36 cellular contexts compared by ENCODE assay signal in genomic region chr2:116696903-116697302, GRCh38.
"Had no signal": no experiment of that assay in that cellular context is flagged by ENCODE, and none has a peak within 500 bp of the region (broad histone marks: within the 10 kb centered on the region; RNA-seq: fewer than 3 reads in every experiment).

No MANE protein-coding gene starts in this region.

- DNase-seq: activated B cell treated with CpG ODN at 0.5 μM for 24 hours; activated CD4-positive, alpha-beta memory T cell treated with anti-CD3 and anti-CD28 coated beads for 36 hours; activated CD4-positive, alpha-beta T cell treated with anti-CD3 and anti-CD28 coated beads for 4 hours; activated CD4-positive, alpha-beta T cell treated with anti-CD3 and anti-CD28 coated beads, Interleukin-2, amount 10 ng/mL, durations not matched to agents 24 days and 14 days; activated CD4-positive, alpha-beta T cell treated with anti-CD3 and anti-CD28 coated beads, Interleukin-2, amount 50 U/mL, for 1 hour; activated CD4-positive, alpha-beta T cell treated with anti-CD3 and anti-CD28 coated beads, Interleukin-2, amount 50 U/mL, for 4 hours; activated CD4-positive, CD25-positive, alpha-beta regulatory T cell treated with anti-CD3 and anti-CD28 coated beads, Interleukin-2, amount 50 U/mL, for 72 hours; activated CD8-positive, alpha-beta memory T cell treated with anti-CD3 and anti-CD28 coated beads, Interleukin-2, amount 50 U/mL, for 4 hours; activated CD8-positive, alpha-beta T cell treated with anti-CD3 and anti-CD28 coated beads for 36 hours; activated gamma-delta T cell; activated naive CD4-positive, alpha-beta T cell treated with anti-CD3 and anti-CD28 coated beads, Interleukin-2, amount 10 ng/mL, durations not matched to agents 7 days and 5 days; activated naive CD4-positive, alpha-beta T cell treated with Interleukin-2 at 50 U/mL for 16 hours; activated naive CD8-positive, alpha-beta T cell treated with anti-CD3 and anti-CD28 coated beads, Interleukin-2, amount 10 ng/mL, durations not matched to agents 7 days and 5 days; activated naive CD8-positive, alpha-beta T cell treated with anti-CD3 and anti-CD28 coated beads, Interleukin-2, amount 50 U/mL, for 24 hours; activated T-cell treated with anti-CD3 and anti-CD28 coated beads for 4 hours; activated T-cell treated with anti-CD3 and anti-CD28 coated beads, Interleukin-2, amount 50 U/mL, for 1 hour; activated T-cell treated with anti-CD3 and anti-CD28 coated beads, Interleukin-2, amount 50 U/mL, for 4 hours; activated T-cell treated with anti-CD3 and anti-CD28 coated beads, Interleukin-2, amount 50 U/mL, for 72 hours; amygdala; anterior cingulate cortex; body of pancreas; brain microvascular endothelial cell; central memory CD4-positive, alpha-beta T cell; T-helper 1 cell; T-helper 2 cell; T-helper 9 cell had no signal

- H3K4me3 Mint-ChIP-seq: activated B cell treated with CpG ODN at 0.5 μM for 24 hours; activated CD4-positive, alpha-beta memory T cell treated with anti-CD3 and anti-CD28 coated beads for 36 hours; activated CD4-positive, alpha-beta T cell treated with anti-CD3 and anti-CD28 coated beads, Interleukin-2, amount 10 ng/mL, durations not matched to agents 24 days and 14 days; activated CD8-positive, alpha-beta T cell treated with anti-CD3 and anti-CD28 coated beads for 36 hours; activated naive CD4-positive, alpha-beta T cell treated with anti-CD3 and anti-CD28 coated beads, Interleukin-2, amount 10 ng/mL, durations not matched to agents 7 days and 5 days; activated naive CD4-positive, alpha-beta T cell treated with anti-CD3 and anti-CD28 coated beads, Interleukin-2, amount 50 U/mL, for 24 hours; activated naive CD8-positive, alpha-beta T cell; activated naive CD8-positive, alpha-beta T cell treated with anti-CD3 and anti-CD28 coated beads, Interleukin-2, amount 10 ng/mL, durations not matched to agents 7 days and 5 days; activated naive CD8-positive, alpha-beta T cell treated with anti-CD3 and anti-CD28 coated beads, Interleukin-2, amount 50 U/mL, for 24 hours; activated T-cell treated with anti-CD3 and anti-CD28 coated beads, Interleukin-2, amount 50 U/mL, for 4 hours; activated T-cell treated with anti-CD3 and anti-CD28 coated beads, Interleukin-2, amount 50 U/mL, for 72 hours; activated T-helper 1 cell treated with anti-CD3 and anti-CD28 coated beads, Interleukin-12 subunit alpha, Interleukin-12 subunit beta, Interleukin-2, Interleukin-4 antibody, amounts not matched to agents 30 ng/mL and 10 ng/mL and 1 ng/mL, durations not matched to agents 14 hours and 24 hours and 36 hours; activated T-helper 17 cell treated with anti-CD3 and anti-CD28 coated beads, Interleukin-2, amount 50 U/mL, for 72 hours; T-helper 1 cell treated with Interleukin-12 subunit alpha and Interleukin-12 subunit beta and Interleukin-4 antibody, amounts not matched to agents 30 μg/mL and 1 μg/mL, for 36 hours; T-helper 2 cell treated with Interferon-gamma antibody and Interleukin-4, amounts not matched to agents 5 μg/mL and 100 μg/mL, for 36 hours had no signal

- H3K27me3 Mint-ChIP-seq: activated B cell treated with CpG ODN at 0.5 μM for 24 hours; activated CD4-positive, alpha-beta memory T cell treated with anti-CD3 and anti-CD28 coated beads for 36 hours; activated CD4-positive, alpha-beta T cell treated with anti-CD3 and anti-CD28 coated beads, Interleukin-2, amount 10 ng/mL, durations not matched to agents 24 days and 14 days; activated CD8-positive, alpha-beta T cell treated with anti-CD3 and anti-CD28 coated beads for 36 hours; activated naive CD4-positive, alpha-beta T cell treated with anti-CD3 and anti-CD28 coated beads, Interleukin-2, amount 10 ng/mL, durations not matched to agents 7 days and 5 days; activated naive CD4-positive, alpha-beta T cell treated with anti-CD3 and anti-CD28 coated beads, Interleukin-2, amount 50 U/mL, for 24 hours; activated naive CD8-positive, alpha-beta T cell; activated naive CD8-positive, alpha-beta T cell treated with anti-CD3 and anti-CD28 coated beads, Interleukin-2, amount 10 ng/mL, durations not matched to agents 7 days and 5 days; activated naive CD8-positive, alpha-beta T cell treated with anti-CD3 and anti-CD28 coated beads, Interleukin-2, amount 50 U/mL, for 24 hours; activated T-helper 17 cell treated with anti-CD3 and anti-CD28 coated beads, Interleukin-2, amount 50 U/mL, for 72 hours had no signal

- H3K27ac ChIP-seq: ascending aorta, body of pancreas, brain microvascular endothelial cell, breast epithelium, VCaP had no signal

- FAIRE-seq: TTC549 had no signal

- ATAC-seq: activated CD8-positive, alpha-beta T cell treated with anti-CD3 and anti-CD28 coated beads for 36 hours; activated naive CD8-positive, alpha-beta T cell treated with anti-CD3 and anti-CD28 coated beads, Interleukin-2, amount 50 U/mL, for 24 hours; activated T-cell treated with anti-CD3 and anti-CD28 coated beads, Interleukin-2, amount 50 U/mL, for 4 hours; activated T-cell treated with anti-CD3 and anti-CD28 coated beads, Interleukin-2, amount 50 U/mL, for 72 hours; activated T-helper 17 cell treated with anti-CD3 and anti-CD28 coated beads, Interleukin-2, amount 50 U/mL, for 72 hours; body of pancreas had no signal

- H3K4me1 Mint-ChIP-seq: activated B cell treated with CpG ODN at 0.5 μM for 24 hours; activated CD4-positive, alpha-beta T cell treated with anti-CD3 and anti-CD28 coated beads, Interleukin-2, amount 10 ng/mL, durations not matched to agents 24 days and 14 days; activated naive CD4-positive, alpha-beta T cell treated with anti-CD3 and anti-CD28 coated beads, Interleukin-2, amount 10 ng/mL, durations not matched to agents 7 days and 5 days; activated naive CD4-positive, alpha-beta T cell treated with anti-CD3 and anti-CD28 coated beads, Interleukin-2, amount 50 U/mL, for 24 hours; activated naive CD8-positive, alpha-beta T cell treated with anti-CD3 and anti-CD28 coated beads, Interleukin-2, amount 10 ng/mL, durations not matched to agents 7 days and 5 days; activated naive CD8-positive, alpha-beta T cell treated with anti-CD3 and anti-CD28 coated beads, Interleukin-2, amount 50 U/mL, for 24 hours; activated T-helper 17 cell treated with anti-CD3 and anti-CD28 coated beads, Interleukin-2, amount 50 U/mL, for 72 hours had no signal

- H3K36me3 Mint-ChIP-seq: activated CD4-positive, alpha-beta memory T cell treated with anti-CD3 and anti-CD28 coated beads for 36 hours; activated naive CD4-positive, alpha-beta T cell treated with anti-CD3 and anti-CD28 coated beads, Interleukin-2, amount 10 ng/mL, durations not matched to agents 7 days and 5 days; activated naive CD4-positive, alpha-beta T cell treated with anti-CD3 and anti-CD28 coated beads, Interleukin-2, amount 50 U/mL, for 24 hours; activated naive CD8-positive, alpha-beta T cell; activated naive CD8-positive, alpha-beta T cell treated with anti-CD3 and anti-CD28 coated beads, Interleukin-2, amount 10 ng/mL, durations not matched to agents 7 days and 5 days had no signal

- H3K27ac Mint-ChIP-seq: activated B cell treated with CpG ODN at 0.5 μM for 24 hours; activated CD4-positive, alpha-beta memory T cell treated with anti-CD3 and anti-CD28 coated beads for 36 hours; activated CD4-positive, alpha-beta T cell treated with anti-CD3 and anti-CD28 coated beads, Interleukin-2, amount 10 ng/mL, durations not matched to agents 24 days and 14 days; activated CD8-positive, alpha-beta T cell treated with anti-CD3 and anti-CD28 coated beads for 36 hours; activated naive CD4-positive, alpha-beta T cell treated with anti-CD3 and anti-CD28 coated beads, Interleukin-2, amount 10 ng/mL, durations not matched to agents 7 days and 5 days; activated naive CD4-positive, alpha-beta T cell treated with anti-CD3 and anti-CD28 coated beads, Interleukin-2, amount 50 U/mL, for 24 hours; activated naive CD8-positive, alpha-beta T cell; activated naive CD8-positive, alpha-beta T cell treated with anti-CD3 and anti-CD28 coated beads, Interleukin-2, amount 10 ng/mL, durations not matched to agents 7 days and 5 days; activated naive CD8-positive, alpha-beta T cell treated with anti-CD3 and anti-CD28 coated beads, Interleukin-2, amount 50 U/mL, for 24 hours; activated T-cell treated with anti-CD3 and anti-CD28 coated beads, Interleukin-2, amount 50 U/mL, for 72 hours; activated T-helper 1 cell treated with anti-CD3 and anti-CD28 coated beads, Interleukin-12 subunit alpha, Interleukin-12 subunit beta, Interleukin-2, Interleukin-4 antibody, amounts not matched to agents 30 ng/mL and 10 ng/mL and 1 ng/mL, durations not matched to agents 14 hours and 24 hours and 36 hours; activated T-helper 17 cell treated with anti-CD3 and anti-CD28 coated beads, Interleukin-2, amount 50 U/mL, for 72 hours; T-helper 1 cell treated with Interleukin-12 subunit alpha and Interleukin-12 subunit beta and Interleukin-4 antibody, amounts not matched to agents 30 μg/mL and 1 μg/mL, for 36 hours; T-helper 2 cell treated with Interferon-gamma antibody and Interleukin-4, amounts not matched to agents 5 μg/mL and 100 μg/mL, for 36 hours had no signal

- H3K27me3 ChIP-seq: ascending aorta, body of pancreas, brain microvascular endothelial cell, breast epithelium had no signal

- H3K4me3 ChIP-seq: ascending aorta, body of pancreas, breast epithelium had no signal

- H3K36me3 ChIP-seq: ascending aorta, brain microvascular endothelial cell, breast epithelium had no signal

- H3K9me3 Mint-ChIP-seq: activated CD4-positive, alpha-beta T cell treated with anti-CD3 and anti-CD28 coated beads, Interleukin-2, amount 10 ng/mL, durations not matched to agents 24 days and 14 days; activated naive CD4-positive, alpha-beta T cell treated with anti-CD3 and anti-CD28 coated beads, Interleukin-2, amount 50 U/mL, for 24 hours; activated naive CD8-positive, alpha-beta T cell treated with anti-CD3 and anti-CD28 coated beads, Interleukin-2, amount 10 ng/mL, durations not matched to agents 7 days and 5 days; activated T-helper 1 cell treated with anti-CD3 and anti-CD28 coated beads, Interleukin-12 subunit alpha, Interleukin-12 subunit beta, Interleukin-2, Interleukin-4 antibody, amounts not matched to agents 30 ng/mL and 10 ng/mL and 1 ng/mL, durations not matched to agents 14 hours and 24 hours and 36 hours had no signal

- H3K4me1 ChIP-seq: ascending aorta, body of pancreas, breast epithelium had no signal

- H3K9me3 ChIP-seq: ascending aorta, body of pancreas, breast epithelium had no signal
